ENCODE assay signal across 19 cellular contexts in the genomic region with DNA sequence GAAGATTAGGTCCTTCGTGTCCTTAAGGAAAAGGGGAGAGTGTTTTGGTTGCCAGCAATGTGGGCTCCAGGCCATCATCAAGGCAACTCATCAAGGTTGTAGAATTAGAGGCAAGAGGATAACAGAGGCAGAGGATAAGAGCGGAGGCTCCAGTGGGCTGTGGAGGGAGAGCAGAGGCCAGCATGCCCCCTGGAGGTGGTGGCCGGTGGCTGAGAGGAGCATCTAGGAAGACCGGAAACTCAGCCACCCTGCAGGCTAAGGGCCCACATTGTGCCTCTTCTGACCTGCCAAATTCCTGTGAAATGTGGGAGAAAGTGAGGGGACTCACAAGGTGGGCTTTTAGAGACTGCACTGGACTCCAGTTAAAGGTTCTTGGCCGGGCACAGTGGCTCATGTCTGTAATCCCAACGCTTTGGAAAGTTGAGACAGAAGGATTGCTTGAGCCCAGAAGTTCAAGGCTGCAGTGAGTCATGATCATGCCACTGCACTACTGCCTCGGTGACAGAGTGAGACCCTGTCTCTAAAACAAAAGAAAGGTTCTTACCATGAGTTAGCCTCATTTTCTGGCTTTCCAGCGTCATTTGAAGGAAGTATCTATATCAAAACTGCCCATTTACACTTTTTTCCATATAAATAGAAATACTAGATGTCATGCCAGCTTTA.
DNase-seq lines count a peak whose midpoint lies in the region; FAIRE-seq and TF ChIP-seq lines count a peak whose summit lies in the region.
"Had no signal": no experiment of that assay in that cellular context is flagged by ENCODE, and none has a peak within 500 bp of the region (broad histone marks: within the 10 kb centered on the region; RNA-seq: fewer than 3 reads in every experiment).

No MANE protein-coding gene starts in this region.

- H3K9me3 ChIP-seq in endodermal cell (ENCODE audit: control insufficient read depth, low read length) (no peaks in the 10 kb centered on the region), trophoblast cell (ENCODE audit: insufficient read depth, low read depth, low read length) (no peaks in the 10 kb centered on the region)
- H3K9me3 ChIP-seq in CD8-positive, alpha-beta memory T cell (ENCODE audit: low read length) = no peaks in the 10 kb centered on the region
- H3K9me3 ChIP-seq: ovary, transverse colon had no signal

- H2AFZ ChIP-seq in trophoblast cell (ENCODE audit: insufficient read depth, low read length, poor library complexity) = no peak overlapping the region

- DNase-seq in NCI-H82 (lab: John Stamatoyannopoulos, UW) (peak; percentile 28), NCI-H82 treated with DMSO at 0.1 percent for 48 hours (lab: John Stamatoyannopoulos, UW; ENCODE audit: unreplicated experiment) (no peak), HFFc6 (no peak), endodermal cell (peak; percentile 91), trophoblast cell (peak; percentile 48 to 70), frontal cortex (ENCODE audit: low spot score in 2 of 2) (no peak), anterior cingulate cortex (lab: John Stamatoyannopoulos, UW) (no peak)
- DNase-seq in CD8-positive, alpha-beta memory T cell = no peak
- DNase-seq: activated CD4-positive, CD25-positive, alpha-beta regulatory T cell treated with anti-CD3 and anti-CD28 coated beads, Interleukin-2, amount 50 U/mL, for 72 hours; activated CD8-positive, alpha-beta memory T cell treated with anti-CD3 and anti-CD28 coated beads, Interleukin-2, amount 50 U/mL, for 4 hours; CD4-positive, alpha-beta T cell; erythroblast; NCI-H1436; ovary; stimulated activated naive B cell treated with anti-CD40 and anti-IgM and Interleukin-4, amounts not matched to agents 10 μg/mL and 1 μg/mL and 100 μg/mL, for 72 hours; transverse colon had no signal

- H3K4me3 Mint-ChIP-seq in HFFc6 = no peak overlapping the region
- no peak overlapping the region for H3K4me3 Mint-ChIP-seq in endodermal cell
- no peak overlapping the region for H3K4me3 Mint-ChIP-seq in CD8-positive, alpha-beta memory T cell
- H3K4me3 Mint-ChIP-seq: CD4-positive, alpha-beta T cell; dendritic cell treated with granulocyte-macrophage colony-stimulating factor and Interleukin-4, amounts not matched to agents 40 ng/mL and 50 ng/mL, for 4 days; stimulated activated naive B cell treated with anti-CD40 and anti-IgM and Interleukin-4, amounts not matched to agents 10 μg/mL and 1 μg/mL and 100 μg/mL, for 72 hours; T-helper 1 cell treated with Interleukin-12 subunit alpha and Interleukin-12 subunit beta and Interleukin-4 antibody, amounts not matched to agents 30 μg/mL and 1 μg/mL, for 36 hours had no signal

- H4K12ac ChIP-seq in trophoblast cell (ENCODE audit: low read depth, low read length) = no peak overlapping the region

- no peak overlapping the region for H4K8ac ChIP-seq in trophoblast cell (ENCODE audit: low read depth, low read length)

- no peak overlapping the region for H2BK120ac ChIP-seq in trophoblast cell (ENCODE audit: insufficient read depth, low read length, poor library complexity)

- no peak overlapping the region for H3K14ac ChIP-seq in trophoblast cell (ENCODE audit: low read length)

- H2BK5ac ChIP-seq in trophoblast cell (ENCODE audit: low read depth, low read length, poor library complexity) = no peak overlapping the region

- H2BK12ac ChIP-seq in trophoblast cell (ENCODE audit: low read length) = peak overlapping the region; percentile 29

- no peaks in the 10 kb centered on the region for H3K9me3 Mint-ChIP-seq in HFFc6
- H3K9me3 Mint-ChIP-seq in endodermal cell = no peaks in the 10 kb centered on the region
- no peaks in the 10 kb centered on the region for H3K9me3 Mint-ChIP-seq in CD8-positive, alpha-beta memory T cell
- H3K9me3 Mint-ChIP-seq: CD4-positive, alpha-beta T cell; dendritic cell treated with granulocyte-macrophage colony-stimulating factor and Interleukin-4, amounts not matched to agents 40 ng/mL and 50 ng/mL, for 4 days; stimulated activated naive B cell treated with anti-CD40 and anti-IgM and Interleukin-4, amounts not matched to agents 10 μg/mL and 1 μg/mL and 100 μg/mL, for 72 hours; T-helper 1 cell treated with Interleukin-12 subunit alpha and Interleukin-12 subunit beta and Interleukin-4 antibody, amounts not matched to agents 30 μg/mL and 1 μg/mL, for 36 hours had no signal

- H3K27ac Mint-ChIP-seq in HFFc6 (no peak overlapping the region), endodermal cell (no peak overlapping the region)
- H3K27ac Mint-ChIP-seq in CD8-positive, alpha-beta memory T cell = no peak overlapping the region
- H3K27ac Mint-ChIP-seq: CD4-positive, alpha-beta T cell; dendritic cell treated with granulocyte-macrophage colony-stimulating factor and Interleukin-4, amounts not matched to agents 40 ng/mL and 50 ng/mL, for 4 days; stimulated activated naive B cell treated with anti-CD40 and anti-IgM and Interleukin-4, amounts not matched to agents 10 μg/mL and 1 μg/mL and 100 μg/mL, for 72 hours; T-helper 1 cell treated with Interleukin-12 subunit alpha and Interleukin-12 subunit beta and Interleukin-4 antibody, amounts not matched to agents 30 μg/mL and 1 μg/mL, for 36 hours had no signal

- H3K9ac ChIP-seq in endodermal cell (ENCODE audit: extremely low read depth, low read length, poor library complexity, severe bottlenecking) = no peak overlapping the region
- no peak overlapping the region for H3K9ac ChIP-seq in trophoblast cell (ENCODE audit: low read length)

- no peak for FAIRE-seq in frontal cortex (lab: Jason Lieb, UNC)
- FAIRE-seq: A204.1 had no signal

- CTCF ChIA-PET in CD8-positive, alpha-beta memory T cell (lab: Charles Lee) = no interaction called here

- 75 to 79% methylated on average over 7 to 8 of the region's 8 CpGs for WGBS in endodermal cell (ENCODE audit: insufficient coverage in 1 of 2, insufficient read length in 1 of 2), 2 experiments
- no CpG with 5 or more reads among the region's 8 CpGs for WGBS in trophoblast cell (ENCODE audit: extremely low coverage, insufficient coverage, insufficient read length)

- no peak overlapping the region for H2AK5ac ChIP-seq in trophoblast cell (ENCODE audit: low read length)

- peaks cover 12% of the 10 kb centered on the region for H3K27me3 Mint-ChIP-seq in HFFc6 (ENCODE audit: insufficient read depth)
- H3K27me3 Mint-ChIP-seq in endodermal cell (ENCODE audit: insufficient read depth) = no peaks in the 10 kb centered on the region
- H3K27me3 Mint-ChIP-seq in CD8-positive, alpha-beta memory T cell = peaks cover 0 to 7% of the 10 kb centered on the region in 2 donors
- H3K27me3 Mint-ChIP-seq: CD4-positive, alpha-beta T cell had no signal

- POLR2A ChIA-PET in CD8-positive, alpha-beta memory T cell (lab: Charles Lee) = no interaction called here

- H4K91ac ChIP-seq in trophoblast cell (ENCODE audit: low read depth, low read length) = no peak overlapping the region

- peaks cover 21% of the 10 kb centered on the region for H3K4me1 Mint-ChIP-seq in HFFc6 (ENCODE audit: low read depth)
- H3K4me1 Mint-ChIP-seq in endodermal cell = peaks cover 7% of the 10 kb centered on the region
- peaks cover 0 to 10% (median 0%) of the 10 kb centered on the region in 3 donors for H3K4me1 Mint-ChIP-seq in CD8-positive, alpha-beta memory T cell

- H3K4ac ChIP-seq in trophoblast cell (ENCODE audit: low read depth, low read length) = no peak overlapping the region

- H3K4me3 ChIP-seq in endodermal cell (ENCODE audit: low read length) (no peak overlapping the region), trophoblast cell (ENCODE audit: low read depth, low read length) (no peak overlapping the region)
- H3K4me3 ChIP-seq in CD8-positive, alpha-beta memory T cell (ENCODE audit: low read length) = no peak overlapping the region
- H3K4me3 ChIP-seq: ovary, transverse colon had no signal

- no peak overlapping the region for H3K23ac ChIP-seq in trophoblast cell (ENCODE audit: low read length)

- H3K79me2 ChIP-seq in trophoblast cell (ENCODE audit: control insufficient read depth, insufficient read depth, low read length, poor library complexity) = no peaks in the 10 kb centered on the region

- TF ChIP-seq CTCF in HFFc6 (IDR thresholded peaks at IDR 0.05) = peak; percentile 26
- peak; percentile 85 for TF ChIP-seq CTCF in endodermal cell (conservative IDR thresholded peaks at IDR 0.05)

- H3K36me3 ChIP-seq in endodermal cell (ENCODE audit: control insufficient read depth, insufficient read depth, low read length) = no peaks in the 10 kb centered on the region
- H3K36me3 ChIP-seq in trophoblast cell (ENCODE audit: control insufficient read depth in 1 of 2, insufficient read depth in 2 of 2, low read length in 2 of 2) = no peaks in the 10 kb centered on the region
- H3K36me3 ChIP-seq in CD8-positive, alpha-beta memory T cell (ENCODE audit: insufficient read depth, low read length) = no peaks in the 10 kb centered on the region
- H3K36me3 ChIP-seq: ovary, transverse colon had no signal

- H3K27ac ChIP-seq in endodermal cell (ENCODE audit: low read depth, low read length) (no peak overlapping the region), trophoblast cell (ENCODE audit: low read depth, low read length) (no peak overlapping the region)
- no peak overlapping the region for H3K27ac ChIP-seq in CD8-positive, alpha-beta memory T cell (ENCODE audit: low read depth, low read length)
- H3K27ac ChIP-seq: ovary, transverse colon had no signal

- H3K36me3 Mint-ChIP-seq in HFFc6 (ENCODE audit: low read depth) = no peaks in the 10 kb centered on the region
- no peaks in the 10 kb centered on the region for H3K36me3 Mint-ChIP-seq in endodermal cell (ENCODE audit: low read depth)
- no peaks in the 10 kb centered on the region for H3K36me3 Mint-ChIP-seq in CD8-positive, alpha-beta memory T cell
- H3K36me3 Mint-ChIP-seq: stimulated activated naive B cell treated with anti-CD40 and anti-IgM and Interleukin-4, amounts not matched to agents 10 μg/mL and 1 μg/mL and 100 μg/mL, for 72 hours had no signal

- no peak overlapping the region for H3K18ac ChIP-seq in trophoblast cell (ENCODE audit: low read length)

- no peak overlapping the region for H3K4me2 ChIP-seq in trophoblast cell (ENCODE audit: low read length)

- no peaks in the 10 kb centered on the region for H3K79me1 ChIP-seq in trophoblast cell (ENCODE audit: low read length)

- no peaks in the 10 kb centered on the region for H3K27me3 ChIP-seq in endodermal cell (ENCODE audit: control insufficient read depth, insufficient read depth, low read length, poor library complexity, severe bottlenecking)
- no peaks in the 10 kb centered on the region for H3K27me3 ChIP-seq in trophoblast cell (ENCODE audit: insufficient read depth, low read length)
- no peaks in the 10 kb centered on the region for H3K27me3 ChIP-seq in CD8-positive, alpha-beta memory T cell (ENCODE audit: insufficient read depth, low read length, poor library complexity, severe bottlenecking)
- H3K27me3 ChIP-seq: ovary, transverse colon had no signal

- no peaks in the 10 kb centered on the region for H3K4me1 ChIP-seq in endodermal cell (ENCODE audit: control insufficient read depth, insufficient read depth, low read length)
- H3K4me1 ChIP-seq in trophoblast cell (ENCODE audit: control insufficient read depth in 1 of 2, insufficient read depth in 2 of 2, low read length in 2 of 2) = peaks cover 2 to 4% of the 10 kb centered on the region in 2 experiments
- H3K4me1 ChIP-seq in CD8-positive, alpha-beta memory T cell (ENCODE audit: insufficient read depth, low read length) = peaks cover 6% of the 10 kb centered on the region
- H3K4me1 ChIP-seq: transverse colon had no signal

Comparison
In these comparisons a context has a peak if more than half of its experiments do, and no peak if none do; other contexts are left out.
1. DNase-seq: peak in NCI-H82 (single experiment), endodermal cell (single experiment) and trophoblast cell (2 of 2); none in NCI-H82 treated with DMSO at 0.1 percent for 48 hours (single experiment), HFFc6 (single experiment), frontal cortex (0 of 2), anterior cingulate cortex (0 of 58) and CD8-positive, alpha-beta memory T cell (0 of 5).